In genomic region chr10:124917168-124917938, GRCh38 we compare ENCODE assay signal across 8 cellular contexts. TPM values are rescaled to one million over a fixed set of nuclear protein-coding genes. Genes with fewer than 3 reads are reported as not detected.
A peak's percentile ranks its signal among the peaks of the same experiment; 100 is the strongest.
DNase-seq lines count a peak whose midpoint lies in the region; ATAC-seq and TF ChIP-seq lines count a peak whose summit lies in the region.

No MANE protein-coding gene starts in this region.

- H3K36me3 ChIP-seq in GM06990 (ENCODE audit: control insufficient read depth, insufficient read depth, low read length) (no peaks in the 10 kb centered on the region), GM23338 (ENCODE audit: insufficient read depth) (peaks cover under 1% of the 10 kb centered on the region; the same call in 1 of the 2 replicates), endocrine pancreas (ENCODE audit: control insufficient read depth, insufficient read depth, low read length) (no peaks in the 10 kb centered on the region)

- TF ChIP-seq CTCF in GM06990 (IDR thresholded peaks at IDR 0.05; ENCODE audit: insufficient read depth, low read length, poor library complexity, severe bottlenecking) (no peak), GM23338 (conservative IDR thresholded peaks at IDR 0.05; ENCODE audit: low read depth in 2 of 2) (no peak)

- H3K27ac Mint-ChIP-seq in GM23338 = peak overlapping the region; percentile 97
- peak overlapping the region; percentile 95 for H3K27ac Mint-ChIP-seq in activated CD4-positive, alpha-beta memory T cell treated with anti-CD3 and anti-CD28 coated beads, Interleukin-2, amount 10 ng/mL, durations not matched to agents 7 days and 5 days
- peak overlapping the region; percentile 98 for H3K27ac Mint-ChIP-seq in stimulated activated naive B cell treated with anti-CD40 and anti-IgM and Interleukin-4, amounts not matched to agents 10 μg/mL and 1 μg/mL and 100 μg/mL, for 72 hours

- H4K20me1 ChIP-seq in GM23338 (replicated peaks; ENCODE audit: insufficient read depth) = peaks cover 35% of the 10 kb centered on the region

- peaks cover 19% of the 10 kb centered on the region for H3K4me1 ChIP-seq in GM23338 (ENCODE audit: insufficient read depth)
- peaks cover 3% of the 10 kb centered on the region for H3K4me1 ChIP-seq in endocrine pancreas (ENCODE audit: control insufficient read depth, insufficient read depth, low read length)
- H3K4me1 ChIP-seq in mononuclear cell (ENCODE audit: insufficient read depth, low read length) = peaks cover 21% of the 10 kb centered on the region

- H3K9me3 ChIP-seq in endocrine pancreas (ENCODE audit: control insufficient read depth, low read length) (no peaks in the 10 kb centered on the region), mononuclear cell (ENCODE audit: low read depth, low read length) (no peaks in the 10 kb centered on the region)

- H3K27me3 ChIP-seq in GM06990 (replicated peaks; ENCODE audit: control insufficient read depth, insufficient read depth, low read length) (no peaks in the 10 kb centered on the region), GM23338 (ENCODE audit: insufficient read depth) (no peaks in the 10 kb centered on the region), endocrine pancreas (ENCODE audit: control insufficient read depth, insufficient read depth, low read length) (no peaks in the 10 kb centered on the region), mononuclear cell (ENCODE audit: insufficient read depth, low read length) (no peaks in the 10 kb centered on the region)

- no peaks in the 10 kb centered on the region; the same call in 2 of the 3 replicates for H3K36me3 Mint-ChIP-seq in GM23338 (ENCODE audit: low read depth)
- peaks cover 12% of the 10 kb centered on the region for H3K36me3 Mint-ChIP-seq in activated CD4-positive, alpha-beta memory T cell treated with anti-CD3 and anti-CD28 coated beads, Interleukin-2, amount 10 ng/mL, durations not matched to agents 7 days and 5 days (ENCODE audit: low read depth)
- H3K36me3 Mint-ChIP-seq in stimulated activated naive B cell treated with anti-CD40 and anti-IgM and Interleukin-4, amounts not matched to agents 10 μg/mL and 1 μg/mL and 100 μg/mL, for 72 hours = peaks cover 0 to 6% of the 10 kb centered on the region in 2 donors

- H3K9me2 ChIP-seq in GM23338 (ENCODE audit: insufficient read depth) = no peaks in the 10 kb centered on the region

- peaks cover 50% of the 10 kb centered on the region for H3K79me2 ChIP-seq in GM23338 (replicated peaks; ENCODE audit: insufficient read depth)

- peak overlapping the region; percentile 98 for H3K4me3 Mint-ChIP-seq in GM23338
- H3K4me3 Mint-ChIP-seq in activated CD4-positive, alpha-beta memory T cell treated with anti-CD3 and anti-CD28 coated beads, Interleukin-2, amount 10 ng/mL, durations not matched to agents 7 days and 5 days = peak overlapping the region; percentile 93
- H3K4me3 Mint-ChIP-seq in stimulated activated naive B cell treated with anti-CD40 and anti-IgM and Interleukin-4, amounts not matched to agents 10 μg/mL and 1 μg/mL and 100 μg/mL, for 72 hours = peak overlapping the region; percentile 94 to 96

- peaks cover 11% of the 10 kb centered on the region for H3K27me3 Mint-ChIP-seq in GM23338 (ENCODE audit: insufficient read depth, low read depth, poor library complexity)
- peaks cover 4% of the 10 kb centered on the region for H3K27me3 Mint-ChIP-seq in activated CD4-positive, alpha-beta memory T cell treated with anti-CD3 and anti-CD28 coated beads, Interleukin-2, amount 10 ng/mL, durations not matched to agents 7 days and 5 days
- peaks cover 4 to 6% of the 10 kb centered on the region in 2 donors for H3K27me3 Mint-ChIP-seq in stimulated activated naive B cell treated with anti-CD40 and anti-IgM and Interleukin-4, amounts not matched to agents 10 μg/mL and 1 μg/mL and 100 μg/mL, for 72 hours

- peak overlapping the region; percentile 98 for H3K4me2 ChIP-seq in GM23338

- ATAC-seq in GM23338 (peak; percentile 17), HG03039 (IDR thresholded peaks at IDR 0.05; ENCODE audit: unreplicated experiment) (no peak)
- peak; percentile 6 to 27 for ATAC-seq in stimulated activated naive B cell treated with anti-CD40 and anti-IgM and Interleukin-4, amounts not matched to agents 10 μg/mL and 1 μg/mL and 100 μg/mL, for 72 hours (replicated peaks)

- H3F3A ChIP-seq in GM23338 (replicated peaks; ENCODE audit: low read depth) = peaks cover 14% of the 10 kb centered on the region; the same call in 1 of the 2 replicates

- POLR2A ChIA-PET in activated CD4-positive, alpha-beta memory T cell treated with anti-CD3 and anti-CD28 coated beads, Interleukin-2, amount 10 ng/mL, durations not matched to agents 7 days and 5 days (lab: Charles Lee) = interaction anchor here (0.5 to 2.7 kb wide), 14 partner anchors 9 to 802 kb away, joined by 3 to 16 read pairs (median 3); partner anchors contain the start of genes EDRF1 and LHPP

- DNase-seq in GM06990 (ENCODE audit: extremely low read depth, insufficient read length) (peak; percentile 57), GM23338 (ENCODE audit: low spot score) (peak; percentile 62), M059J (ENCODE audit: low read depth) (peak; percentile 56)
- DNase-seq in activated CD4-positive, alpha-beta memory T cell treated with anti-CD3 and anti-CD28 coated beads, Interleukin-2, amount 10 ng/mL, durations not matched to agents 7 days and 5 days = peak; percentile 48
- peak; percentile 17 for DNase-seq in stimulated activated naive B cell treated with anti-CD40 and anti-IgM and Interleukin-4, amounts not matched to agents 10 μg/mL and 1 μg/mL and 100 μg/mL, for 72 hours

- CTCF ChIA-PET in activated CD4-positive, alpha-beta memory T cell treated with anti-CD3 and anti-CD28 coated beads, Interleukin-2, amount 10 ng/mL, durations not matched to agents 7 days and 5 days (lab: Charles Lee) = interaction anchor here (1.0 kb wide), 1 partner anchor 9 kb away, joined by 3 read pairs; no protein-coding TSS in a partner anchor

- H3K4me1 Mint-ChIP-seq in GM23338 = peaks cover 19% of the 10 kb centered on the region
- peaks cover 31% of the 10 kb centered on the region for H3K4me1 Mint-ChIP-seq in activated CD4-positive, alpha-beta memory T cell treated with anti-CD3 and anti-CD28 coated beads, Interleukin-2, amount 10 ng/mL, durations not matched to agents 7 days and 5 days
- H3K4me1 Mint-ChIP-seq in stimulated activated naive B cell treated with anti-CD40 and anti-IgM and Interleukin-4, amounts not matched to agents 10 μg/mL and 1 μg/mL and 100 μg/mL, for 72 hours = peaks cover 16 to 39% of the 10 kb centered on the region in 2 donors

- peak overlapping the region; percentile 99 for H3K9ac ChIP-seq in endocrine pancreas (ENCODE audit: control insufficient read depth, insufficient read depth, low read length)

- peak overlapping the region; percentile 82 for H2AFZ ChIP-seq in GM23338

- peak overlapping the region; percentile 98 for H3K4me3 ChIP-seq in GM06990 (replicated peaks; ENCODE audit: low read depth, low read length)
- H3K4me3 ChIP-seq in GM23338 = peak overlapping the region; percentile 97
- H3K4me3 ChIP-seq in endocrine pancreas (ENCODE audit: control insufficient read depth, insufficient read depth, low read length) = peak overlapping the region; percentile 93
- peak overlapping the region; percentile 70 for H3K4me3 ChIP-seq in mononuclear cell (ENCODE audit: low read length)

- no peaks in the 10 kb centered on the region; the same call in 2 of the 3 replicates for H3K9me3 Mint-ChIP-seq in GM23338
- H3K9me3 Mint-ChIP-seq in activated CD4-positive, alpha-beta memory T cell treated with anti-CD3 and anti-CD28 coated beads, Interleukin-2, amount 10 ng/mL, durations not matched to agents 7 days and 5 days = no peaks in the 10 kb centered on the region
- no peaks in the 10 kb centered on the region for H3K9me3 Mint-ChIP-seq in stimulated activated naive B cell treated with anti-CD40 and anti-IgM and Interleukin-4, amounts not matched to agents 10 μg/mL and 1 μg/mL and 100 μg/mL, for 72 hours

- H3K27ac ChIP-seq in GM23338 (ENCODE audit: low read depth) = peak overlapping the region; percentile 98

TF ChIP-seq in GM23338, 12 proteins besides CTCF, POLR2A, EP300 and RAD21 (continues in another document):
- TF ChIP-seq ZNF331 (CRISPR knock-in tag; IDR thresholded peaks at IDR 0.05; ENCODE audit: low read depth) (no peak), STAT1 (IDR thresholded peaks at IDR 0.05; ENCODE audit: unreplicated experiment) (no peak), CREB1 (CRISPR knock-in tag; IDR thresholded peaks at IDR 0.05; ENCODE audit: low read depth) (no peak), REST (IDR thresholded peaks at IDR 0.05; ENCODE audit: unreplicated experiment) (no peak)

RNA-seq across cellular contexts. Expression of gene ZRANB1, which starts 24.6 kb away (rescaled TPM):
- total RNA-seq in GM23338 (2014; rRNA removed; shearing (Covaris generic)) = 26.7 and 27.8 TPM in 2 replicates
- 2.6 and 4.2 TPM in 2 replicates for polyA plus RNA-seq in GM23338 (2016; fragmentation: Nextera tagmentation; extraction: Ambion mirVana)
- 14.2 and 17.1 TPM in 2 replicates for total RNA-seq in M059J (2014; rRNA removed; shearing (Covaris generic))
- total RNA-seq in activated CD4-positive, alpha-beta memory T cell treated with anti-CD3 and anti-CD28 coated beads, Interleukin-2, amount 10 ng/mL, durations not matched to agents 7 days and 5 days = 10 to 100 TPM; 11.2 to 12.3 TPM
- 46.2 TPM for total RNA-seq in mononuclear cell
